19 cellular contexts compared by ENCODE assay signal in genomic region chr17:82028966-82029365, GRCh38.
"Had no signal": no experiment of that assay in that cellular context is flagged by ENCODE, and none has a peak within 500 bp of the region (broad histone marks: within the 10 kb centered on the region; RNA-seq: fewer than 3 reads in every experiment).

No MANE protein-coding gene starts in this region.

- H3K9me3 Mint-ChIP-seq: activated B cell treated with CpG ODN at 0.5 μM for 24 hours; activated CD8-positive, alpha-beta T cell treated with anti-CD3 and anti-CD28 coated beads for 36 hours; activated T-cell treated with anti-CD3 and anti-CD28 coated beads, Interleukin-2, amount 50 U/mL, for 4 hours; nephron progenitor cell had no signal

- H3K4me3 Mint-ChIP-seq: activated CD8-positive, alpha-beta T cell treated with anti-CD3 and anti-CD28 coated beads for 36 hours had no signal

- H3K27ac ChIP-seq: body of pancreas, ovary, sigmoid colon, spleen, thoracic aorta had no signal

- H3K27me3 Mint-ChIP-seq: activated CD8-positive, alpha-beta T cell treated with anti-CD3 and anti-CD28 coated beads for 36 hours; activated naive CD8-positive, alpha-beta T cell had no signal

- H3K27ac Mint-ChIP-seq: activated B cell treated with CpG ODN at 0.5 μM for 24 hours; activated CD8-positive, alpha-beta T cell treated with anti-CD3 and anti-CD28 coated beads for 36 hours; activated naive CD8-positive, alpha-beta T cell had no signal

- ATAC-seq: activated CD8-positive, alpha-beta T cell treated with anti-CD3 and anti-CD28 coated beads for 36 hours; activated T-cell treated with anti-CD3 and anti-CD28 coated beads, Interleukin-2, amount 50 U/mL, for 4 hours; body of pancreas had no signal

- DNase-seq: activated B cell treated with CpG ODN at 0.5 μM for 24 hours; activated CD4-positive, alpha-beta T cell treated with anti-CD3 and anti-CD28 coated beads for 48 hours; activated CD8-positive, alpha-beta T cell treated with anti-CD3 and anti-CD28 coated beads for 36 hours; activated effector memory CD4-positive, alpha-beta T cell treated with anti-CD3 and anti-CD28 coated beads, Interleukin-2, amount 50 U/mL, for 16 hours; activated T-cell treated with anti-CD3 and anti-CD28 coated beads, Interleukin-2, amount 50 U/mL, for 4 hours; amniotic stem cell; body of pancreas; central memory CD4-positive, alpha-beta T cell; effector CD8-positive, alpha-beta T cell; foreskin fibroblast; glutamatergic neuron; kidney glomerular epithelial cell; mesenchymal stem cell; nephron progenitor cell; ovary; sigmoid colon; spleen had no signal
